8 cellular contexts compared by ENCODE assay signal in the genomic region with DNA sequence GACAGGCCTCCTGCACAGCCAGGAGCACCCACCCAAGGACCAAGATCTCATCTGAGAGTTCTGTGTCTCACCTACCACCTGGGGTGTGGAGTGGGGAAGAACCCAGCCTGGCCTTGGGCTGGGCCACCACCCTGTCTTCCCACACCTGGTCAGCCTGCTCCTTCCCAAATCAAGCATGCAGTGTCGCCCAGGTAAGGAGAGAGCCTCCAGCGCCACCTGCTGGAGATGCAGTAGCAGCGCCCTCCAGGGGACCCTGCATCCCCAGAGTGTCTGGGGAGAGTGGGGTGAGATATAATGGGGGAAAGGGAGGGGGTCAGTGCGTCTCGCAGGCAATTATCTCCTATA. TPM values are rescaled to one million over a fixed set of nuclear protein-coding genes. Genes with fewer than 3 reads are reported as not detected.
DNase-seq lines count a peak whose midpoint lies in the region; ATAC-seq and TF ChIP-seq lines count a peak whose summit lies in the region.

No MANE protein-coding gene starts in this region.

- CTCF ChIA-PET in Panc1 (lab: Charles Lee), result no interaction called here

- no peaks in the 10 kb centered on the region for H3K4me1 Mint-ChIP-seq in activated T-helper 17 cell treated with anti-CD3 and anti-CD28 coated beads, Interleukin-2, amount 50 U/mL, for 72 hours

- H3K9me3 ChIP-seq in Panc1 (ENCODE audit: control insufficient read depth, insufficient read depth, low read depth, low read length) (no peaks in the 10 kb centered on the region), gastroesophageal sphincter (no peaks in the 10 kb centered on the region), vagina (no peaks in the 10 kb centered on the region)

- H3K4me1 ChIP-seq in Panc1 (ENCODE audit: control insufficient read depth, insufficient read depth, low read length), result no peaks in the 10 kb centered on the region
- H3K4me1 ChIP-seq in gastroesophageal sphincter, result no peaks in the 10 kb centered on the region
- H3K4me1 ChIP-seq in vagina, result no peaks in the 10 kb centered on the region

- H3K27me3 Mint-ChIP-seq in activated T-helper 17 cell treated with anti-CD3 and anti-CD28 coated beads, Interleukin-2, amount 50 U/mL, for 72 hours, result peaks cover 10% of the 10 kb centered on the region

- POLR2A ChIA-PET in Panc1 (lab: Charles Lee), result no interaction called here

- DNase-seq in Caki2 (ENCODE audit: low read depth) (peak; percentile 39), HL-60 (ENCODE audit: low read depth in 1 of 2, low spot score in 1 of 2) (peak; percentile 54 to 65), Panc1 (ENCODE audit: low read depth, low spot score) (peak; percentile 35), posterior cingulate gyrus (peak in 8 of 10 donors; percentile 51 to 94 (median 64)), vagina (ENCODE audit: extremely low spot score in 2 of 2) (no peak)

- ATAC-seq in Panc1 (peak; percentile 90), gastroesophageal sphincter (peak; percentile 60), HG03196 (IDR thresholded peaks at IDR 0.05; ENCODE audit: unreplicated experiment) (no peak)
- peak; percentile 92 for ATAC-seq in activated T-helper 17 cell treated with anti-CD3 and anti-CD28 coated beads, Interleukin-2, amount 50 U/mL, for 72 hours (replicated peaks)

- H3K27ac ChIP-seq in HL-60 (replicated peaks) (no peak overlapping the region), Panc1 (ENCODE audit: low read length) (no peak overlapping the region), gastroesophageal sphincter (no peak overlapping the region), vagina (no peak overlapping the region)

- TF ChIP-seq CTCF in HL-60 (IDR thresholded peaks at IDR 0.05; ENCODE audit: insufficient read depth, low read length) (peak; percentile 96), Panc1 (IDR thresholded peaks at IDR 0.05) (peak; percentile 95), gastroesophageal sphincter (IDR thresholded peaks at IDR 0.05) (peak in 3 of 4 experiments; percentile 62 to 86 (median 64)), vagina (IDR thresholded peaks at IDR 0.05) (peak; percentile 41 to 66 (median 52))

- intact Hi-C loops in Panc1 (cut with micrococcal nuclease; ENCODE audit: unreplicated experiment) (loop anchor here (2.0 kb wide), 1 partner anchor 55 kb away; no protein-coding TSS in a partner anchor), posterior cingulate gyrus (cut with DNase I) (loop anchor here (1.0 kb wide), 1 partner anchor 56 kb away; no protein-coding TSS in a partner anchor), vagina (cut with DNase I) (loop anchor here (5.0 kb wide), 1 partner anchor 52 kb away; no protein-coding TSS in a partner anchor)

- H3K4me3 ChIP-seq in HL-60 (replicated peaks; ENCODE audit: insufficient read depth, low read length) (no peak overlapping the region), Panc1 (ENCODE audit: low read depth in 2 of 2, low read length in 2 of 2) (no peak overlapping the region), gastroesophageal sphincter (no peak overlapping the region), vagina (no peak overlapping the region)

- TF ChIP-seq POLR2A in gastroesophageal sphincter (IDR thresholded peaks at IDR 0.05), result no peak
- no peak for TF ChIP-seq POLR2A in vagina (IDR thresholded peaks at IDR 0.05)

- no peaks in the 10 kb centered on the region for H3K36me3 Mint-ChIP-seq in activated T-helper 17 cell treated with anti-CD3 and anti-CD28 coated beads, Interleukin-2, amount 50 U/mL, for 72 hours (ENCODE audit: low read depth)

- H3K4me3 Mint-ChIP-seq in activated T-helper 17 cell treated with anti-CD3 and anti-CD28 coated beads, Interleukin-2, amount 50 U/mL, for 72 hours, result no peak overlapping the region

- in situ Hi-C loops in Caki2 (cut with HindIII; ENCODE audit: low pct_unique_long_range_greater_than_20kb, low sequenced_read_pairs) (no loop called here), Panc1 (cut with HindIII; ENCODE audit: low pct_unique_long_range_greater_than_20kb, low sequenced_read_pairs) (no loop called here)

- no peaks in the 10 kb centered on the region for H3K36me3 ChIP-seq in Panc1 (ENCODE audit: control insufficient read depth, insufficient read depth, low read length)
- H3K36me3 ChIP-seq in gastroesophageal sphincter, result no peaks in the 10 kb centered on the region
- H3K36me3 ChIP-seq in vagina, result no peaks in the 10 kb centered on the region

- no TSS peak for BruUV-seq in Panc1 (replicated peaks; lab: Mats Ljungman, UMichigan)

- H3K27me3 ChIP-seq in HL-60 (ENCODE audit: insufficient read depth, poor library complexity, severe bottlenecking) (peaks cover 10% of the 10 kb centered on the region), Panc1 (ENCODE audit: control insufficient read depth, insufficient read depth, low read length) (no peaks in the 10 kb centered on the region), gastroesophageal sphincter (peaks cover 77% of the 10 kb centered on the region), vagina (no peaks in the 10 kb centered on the region)

- TF ChIP-seq EP300 in gastroesophageal sphincter (IDR thresholded peaks at IDR 0.05), result no peak

- H3K9me3 Mint-ChIP-seq in activated T-helper 17 cell treated with anti-CD3 and anti-CD28 coated beads, Interleukin-2, amount 50 U/mL, for 72 hours, result no peaks in the 10 kb centered on the region

- 0% methylated on average over 1 of the region's 5 CpGs; no CpG with 5 or more reads in 1 of the 2 donors for WGBS in gastroesophageal sphincter (ENCODE audit: low coverage in 1 of 2), 2 donors

- H3K27ac Mint-ChIP-seq in activated T-helper 17 cell treated with anti-CD3 and anti-CD28 coated beads, Interleukin-2, amount 50 U/mL, for 72 hours, result no peak overlapping the region

RNA-seq across cellular contexts. Expression of gene KIAA2013, which starts 32.3 kb away (rescaled TPM):
- total RNA-seq in Caki2 (2014; rRNA removed; shearing (Covaris generic); ENCODE audit: low replicate concordance), result 69.9 and 82.2 TPM in 2 replicates
- total RNA-seq in Panc1 (2021; ENCODE audit: unreplicated experiment), result 72.4 TPM
- 111 TPM for polyA plus RNA-seq in Panc1 (2012; ENCODE audit: insufficient read length)
- total RNA-seq in activated T-helper 17 cell treated with anti-CD3 and anti-CD28 coated beads, Interleukin-2, amount 50 U/mL, for 72 hours, result 10 to 100 TPM; 15.6 to 32.2 TPM
- 100 to 1,000 TPM in 1 of 4 donors, 10 to 100 TPM in 3; 70.8 to 128 (median 83.8) TPM for total RNA-seq in gastroesophageal sphincter
- total RNA-seq in vagina, result 51.1 TPM

RNA-seq across cellular contexts. Expression of gene NPPB, which starts 35.1 kb away (rescaled TPM):
- not detected in 2 replicates for total RNA-seq in Caki2 (2014; rRNA removed; shearing (Covaris generic); ENCODE audit: low replicate concordance)
- total RNA-seq in Panc1 (2021; ENCODE audit: unreplicated experiment), result not detected
- not detected for polyA plus RNA-seq in Panc1 (2012; ENCODE audit: insufficient read length)
- not detected for total RNA-seq in activated T-helper 17 cell treated with anti-CD3 and anti-CD28 coated beads, Interleukin-2, amount 50 U/mL, for 72 hours
- not detected for total RNA-seq in gastroesophageal sphincter
- total RNA-seq in vagina, result not detected

RNA-seq across cellular contexts. Expression of gene PLOD1, which starts 40.6 kb away (rescaled TPM):
- total RNA-seq in Caki2 (2014; rRNA removed; shearing (Covaris generic); ENCODE audit: low replicate concordance), result 130 and 153 TPM in 2 replicates
- 156 TPM for total RNA-seq in Panc1 (2021; ENCODE audit: unreplicated experiment)
- 305 TPM for polyA plus RNA-seq in Panc1 (2012; ENCODE audit: insufficient read length)
- total RNA-seq in activated T-helper 17 cell treated with anti-CD3 and anti-CD28 coated beads, Interleukin-2, amount 50 U/mL, for 72 hours, result 10 to 100 TPM; 18.1 to 36.1 TPM
- total RNA-seq in gastroesophageal sphincter, result 100 to 1,000 TPM in 1 of 4 donors, 10 to 100 TPM in 3; 66.5 to 125 (median 70.1) TPM
- total RNA-seq in vagina, result 42.2 TPM

RNA-seq across cellular contexts. Expression of gene NPPA, which starts 46.3 kb away (rescaled TPM):
- total RNA-seq in Caki2 (2014; rRNA removed; shearing (Covaris generic); ENCODE audit: low replicate concordance), result not detected in 2 replicates
- not detected for total RNA-seq in Panc1 (2021; ENCODE audit: unreplicated experiment)
- polyA plus RNA-seq in Panc1 (2012; ENCODE audit: insufficient read length), result not detected
- not detected for total RNA-seq in activated T-helper 17 cell treated with anti-CD3 and anti-CD28 coated beads, Interleukin-2, amount 50 U/mL, for 72 hours
- under 1 TPM in 1 of 4 donors, not detected in 3; 0.93 TPM for total RNA-seq in gastroesophageal sphincter
- not detected for total RNA-seq in vagina

Comparison
In these comparisons a context has a peak if more than half of its experiments do, and no peak if none do; other contexts are left out.
1. DNase-seq: peak in Caki2 (single experiment), HL-60 (2 of 2), Panc1 (single experiment) and posterior cingulate gyrus (8 of 10); none in vagina (0 of 2).
2. Peak in every context shown above with its lines, with median percentiles within 50 percentile points of each other: CTCF ChIP-seq.